ENCODE assay signal across 8 cellular contexts in the genomic region with DNA sequence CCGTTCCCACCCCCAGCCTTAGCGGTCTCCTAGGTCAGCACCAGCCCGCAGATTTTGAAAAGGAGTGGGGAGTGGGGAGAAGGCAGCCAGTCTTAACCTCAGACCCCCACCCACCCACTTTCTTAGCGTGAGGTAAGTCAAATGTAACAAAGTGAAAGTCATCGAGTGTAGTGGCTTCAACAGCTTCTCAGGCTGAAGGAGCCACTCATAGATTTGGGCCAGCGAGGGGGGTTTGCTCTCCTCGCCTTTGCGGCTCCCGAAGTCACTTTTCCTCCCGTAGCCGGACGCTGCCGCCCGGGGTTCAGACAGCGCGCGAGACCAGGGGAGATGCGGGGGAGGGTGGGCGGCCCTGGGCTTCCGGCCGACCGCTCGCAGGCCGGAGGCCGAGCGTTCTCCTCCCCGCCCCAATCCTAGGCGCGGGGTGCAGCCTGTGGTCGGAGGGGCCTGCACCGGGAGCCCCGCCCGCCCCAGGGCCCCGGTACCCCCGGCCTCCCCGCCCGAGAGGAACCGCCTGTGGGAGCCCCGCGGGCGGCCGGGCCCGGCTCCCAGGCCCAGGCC. TPM values are rescaled to one million over a fixed set of nuclear protein-coding genes. Genes with fewer than 3 reads are reported as not detected.
DNase-seq lines count a peak whose midpoint lies in the region; ATAC-seq and TF ChIP-seq lines count a peak whose summit lies in the region.

No MANE protein-coding gene starts in this region.

- H3K27me3 ChIP-seq in GM06990 (replicated peaks; ENCODE audit: control insufficient read depth, insufficient read depth, low read length) (no peaks in the 10 kb centered on the region; the same call in none of the 2 replicates), gastroesophageal sphincter (peaks cover 100% of the 10 kb centered on the region), sigmoid colon (peaks cover 86 to 100% (median 100%) of the 10 kb centered on the region in 3 donors)

- H3K4me3 Mint-ChIP-seq in activated B cell treated with CpG ODN at 0.5 μM for 24 hours: peak overlapping the region; percentile 77

- no peaks in the 10 kb centered on the region for H3K36me3 ChIP-seq in GM06990 (ENCODE audit: control insufficient read depth, insufficient read depth, low read length)
- H3K36me3 ChIP-seq in gastroesophageal sphincter: no peaks in the 10 kb centered on the region
- H3K36me3 ChIP-seq in sigmoid colon: no peaks in the 10 kb centered on the region

- H3K27me3 Mint-ChIP-seq in activated B cell treated with CpG ODN at 0.5 μM for 24 hours: peaks cover 52% of the 10 kb centered on the region

- H3K4me1 Mint-ChIP-seq in activated B cell treated with CpG ODN at 0.5 μM for 24 hours: peaks cover 37% of the 10 kb centered on the region

- no peak overlapping the region for H3K27ac ChIP-seq in gastroesophageal sphincter
- no peak overlapping the region for H3K27ac ChIP-seq in sigmoid colon

- no peaks in the 10 kb centered on the region for H3K36me3 Mint-ChIP-seq in activated B cell treated with CpG ODN at 0.5 μM for 24 hours (ENCODE audit: low read depth)

- TF ChIP-seq CTCF in GM06990 (IDR thresholded peaks at IDR 0.05; ENCODE audit: insufficient read depth, low read length, poor library complexity, severe bottlenecking) (no peak), activated B cell treated with CpG ODN at 0.5 μM for 24 hours (IDR thresholded peaks at IDR 0.05) (no peak), gastroesophageal sphincter (IDR thresholded peaks at IDR 0.05) (no peak), sigmoid colon (IDR thresholded peaks at IDR 0.05) (no peak)

- H3K4me1 ChIP-seq in gastroesophageal sphincter: peaks cover 0 to 79% (median 58%) of the 10 kb centered on the region in 3 donors
- H3K4me1 ChIP-seq in sigmoid colon: peaks cover 0 to 74% (median 71%) of the 10 kb centered on the region in 4 donors

- H3K4me3 ChIP-seq in GM06990 (replicated peaks; ENCODE audit: low read depth, low read length): peak overlapping the region; percentile 51
- H3K4me3 ChIP-seq in gastroesophageal sphincter: peak overlapping the region; percentile 2 to 47
- peak overlapping the region in 3 of 4 donors; percentile 24 to 42 (median 42) for H3K4me3 ChIP-seq in sigmoid colon

- intact Hi-C loops in activated B cell treated with CpG ODN at 0.5 μM for 24 hours (cut with micrococcal nuclease): no loop called here
- intact Hi-C loops in sigmoid colon (cut with DNase I): no loop called here

- no peak for TF ChIP-seq POLR2A in gastroesophageal sphincter (IDR thresholded peaks at IDR 0.05)
- TF ChIP-seq POLR2A in sigmoid colon (IDR thresholded peaks at IDR 0.05): no peak

- DNase-seq in GM06990 (ENCODE audit: extremely low read depth, insufficient read length) (no peak), activated B cell treated with CpG ODN at 0.5 μM for 24 hours (no peak), sigmoid colon (no peak), MV-4-11 (lab: John Stamatoyannopoulos, UW) (no peak), RPMI8226 (no peak)

- ATAC-seq in activated B cell treated with CpG ODN at 0.5 μM for 24 hours (ENCODE audit: low read depth) (no peak), gastroesophageal sphincter (no peak), GM19351 (IDR thresholded peaks at IDR 0.05; ENCODE audit: unreplicated experiment) (no peak), GM19395 (IDR thresholded peaks at IDR 0.05; ENCODE audit: unreplicated experiment) (no peak)

- CTCF ChIA-PET in activated B cell treated with CpG ODN at 0.5 μM for 24 hours (lab: Charles Lee): interaction anchor here (2.5 kb wide), 1 partner anchor 275 kb away, joined by 6 read pairs; no protein-coding TSS in a partner anchor

- H3K9me3 ChIP-seq in gastroesophageal sphincter (no peaks in the 10 kb centered on the region), sigmoid colon (no peaks in the 10 kb centered on the region)

- POLR2A ChIA-PET in activated B cell treated with CpG ODN at 0.5 μM for 24 hours (lab: Charles Lee): no interaction called here

- TF ChIP-seq EP300 in gastroesophageal sphincter (IDR thresholded peaks at IDR 0.05) (no peak), sigmoid colon (IDR thresholded peaks at IDR 0.05) (no peak)

- WGBS in gastroesophageal sphincter (ENCODE audit: low coverage in 1 of 2), 2 donors: 2% methylated on average over 11 of the region's 43 CpGs; no CpG with 5 or more reads in 1 of the 2 donors
- WGBS in sigmoid colon, 2 donors: 2 to 5% methylated on average over 43 of the region's 43 CpGs

- no peak overlapping the region for H3K27ac Mint-ChIP-seq in activated B cell treated with CpG ODN at 0.5 μM for 24 hours

- no peaks in the 10 kb centered on the region for H3K9me3 Mint-ChIP-seq in activated B cell treated with CpG ODN at 0.5 μM for 24 hours

RNA-seq across cellular contexts. Expression of a gene that starts 3.4 kb away (rescaled TPM):
- total RNA-seq in activated B cell treated with CpG ODN at 0.5 μM for 24 hours: not detected in 2 replicates
- total RNA-seq in gastroesophageal sphincter: not detected
- total RNA-seq in sigmoid colon: not detected
- polyA plus RNA-seq in sigmoid colon: under 1 TPM; 0.23 to 0.60 (median 0.46) TPM
